Comparison of ENCODE assay signal across 19 cellular contexts in genomic region chr15:26298666-26299065, GRCh38.
DNase-seq lines count a peak whose midpoint lies in the region; ATAC-seq and TF ChIP-seq lines count a peak whose summit lies in the region.
"Had no signal": no experiment of that assay in that cellular context is flagged by ENCODE, and none has a peak within 500 bp of the region (broad histone marks: within the 10 kb centered on the region; RNA-seq: fewer than 3 reads in every experiment).

No MANE protein-coding gene starts in this region.

- no peak overlapping the region for H2BK5ac ChIP-seq in mesenchymal stem cell (ENCODE audit: low read depth, low read length, poor library complexity, severe bottlenecking)

- no peaks in the 10 kb centered on the region for H3K27me3 ChIP-seq in GM23338 (ENCODE audit: insufficient read depth)
- H3K27me3 ChIP-seq in mesenchymal stem cell (ENCODE audit: control insufficient read depth in 1 of 2, insufficient read depth in 1 of 2, low read length in 2 of 2), result peaks cover 0 to 6% of the 10 kb centered on the region in 2 experiments
- H3K27me3 ChIP-seq: BLaER1 treated with 17β-estradiol and CSF1 and Interleukin-3, amounts not matched to agents 10 nM and 100 nM had no signal

- no peak overlapping the region for H3K18ac ChIP-seq in mesenchymal stem cell (ENCODE audit: low read depth in 1 of 2, low read length in 2 of 2)

- no peak overlapping the region for H4K8ac ChIP-seq in mesenchymal stem cell (ENCODE audit: low read length)

- WGBS in mesenchymal stem cell, result 74% methylated on average over 7 of the region's 9 CpGs

- no peaks in the 10 kb centered on the region for H4K20me1 ChIP-seq in GM23338 (replicated peaks; ENCODE audit: insufficient read depth)
- H4K20me1 ChIP-seq: BLaER1 treated with 17β-estradiol and CSF1 and Interleukin-3, amounts not matched to agents 10 nM and 100 nM had no signal

- H3K23ac ChIP-seq in mesenchymal stem cell (ENCODE audit: low read length in 2 of 2), result no peak overlapping the region

- peak overlapping the region; percentile 35 for H3K9ac ChIP-seq in mesenchymal stem cell (ENCODE audit: low read length)
- H3K9ac ChIP-seq: BLaER1 treated with 17β-estradiol and CSF1 and Interleukin-3, amounts not matched to agents 10 nM and 100 nM had no signal

- H2BK12ac ChIP-seq in mesenchymal stem cell (ENCODE audit: low read length in 2 of 2), result no peak overlapping the region

- H3K4me1 ChIP-seq in GM23338 (ENCODE audit: insufficient read depth) (peaks cover 22% of the 10 kb centered on the region), mesenchymal stem cell (ENCODE audit: control insufficient read depth, insufficient read depth, low read depth, low read length) (no peaks in the 10 kb centered on the region)
- H3K4me1 ChIP-seq: A549; BLaER1 treated with 17β-estradiol and CSF1 and Interleukin-3, amounts not matched to agents 10 nM and 100 nM; HAP-1 had no signal

- H3K4me3 Mint-ChIP-seq in GM23338, result no peak overlapping the region
- no peak overlapping the region for H3K4me3 Mint-ChIP-seq in stimulated activated naive CD8-positive, alpha-beta T cell treated with anti-CD3 and anti-CD28 coated beads, Interleukin-15, amount 100 ng/mL, for 72 hours
- H3K4me3 Mint-ChIP-seq: B cell; CD8-positive, alpha-beta T cell had no signal

- H3K4me3 ChIP-seq in GM23338 (no peak overlapping the region), mesenchymal stem cell (ENCODE audit: insufficient read depth in 1 of 2, low read depth in 1 of 2, low read length in 2 of 2) (no peak overlapping the region)
- H3K4me3 ChIP-seq: A549; BLaER1 treated with 17β-estradiol and CSF1 and Interleukin-3, amounts not matched to agents 10 nM and 100 nM; HAP-1; K562 had no signal

- H3K27ac ChIP-seq in GM23338 (ENCODE audit: low read depth), result no peak overlapping the region
- no peak overlapping the region for H3K27ac ChIP-seq in mesenchymal stem cell (ENCODE audit: low read length, poor library complexity, severe bottlenecking)
- H3K27ac ChIP-seq: A549; BLaER1 treated with 17β-estradiol and CSF1 and Interleukin-3, amounts not matched to agents 10 nM and 100 nM; HL-60 had no signal

- H3K9me3 Mint-ChIP-seq in GM23338, result peaks cover 19% of the 10 kb centered on the region
- H3K9me3 Mint-ChIP-seq in stimulated activated naive CD8-positive, alpha-beta T cell treated with anti-CD3 and anti-CD28 coated beads, Interleukin-15, amount 100 ng/mL, for 72 hours, result no peaks in the 10 kb centered on the region
- H3K9me3 Mint-ChIP-seq: CD8-positive, alpha-beta T cell had no signal

- H3K27me3 Mint-ChIP-seq in GM23338 (ENCODE audit: insufficient read depth, low read depth, poor library complexity), result peaks cover 6% of the 10 kb centered on the region
- no peaks in the 10 kb centered on the region for H3K27me3 Mint-ChIP-seq in stimulated activated naive CD8-positive, alpha-beta T cell treated with anti-CD3 and anti-CD28 coated beads, Interleukin-15, amount 100 ng/mL, for 72 hours
- H3K27me3 Mint-ChIP-seq: B cell had no signal

- H3K4me1 Mint-ChIP-seq in GM23338, result peaks cover 26% of the 10 kb centered on the region
- no peaks in the 10 kb centered on the region for H3K4me1 Mint-ChIP-seq in stimulated activated naive CD8-positive, alpha-beta T cell treated with anti-CD3 and anti-CD28 coated beads, Interleukin-15, amount 100 ng/mL, for 72 hours
- H3K4me1 Mint-ChIP-seq: B cell had no signal

- TF ChIP-seq CTCF in GM23338 (conservative IDR thresholded peaks at IDR 0.05; ENCODE audit: low read depth in 2 of 2), result no peak

- peak overlapping the region; percentile 29; the same call in 1 of the 2 replicates for H2AFZ ChIP-seq in GM23338
- no peak overlapping the region for H2AFZ ChIP-seq in mesenchymal stem cell (ENCODE audit: low read depth, low read length)

- no peak overlapping the region for H3K14ac ChIP-seq in mesenchymal stem cell (ENCODE audit: low read length in 2 of 2)

- H3K4me2 ChIP-seq in GM23338, result no peak overlapping the region
- no peak overlapping the region for H3K4me2 ChIP-seq in mesenchymal stem cell (ENCODE audit: low read length, poor library complexity, severe bottlenecking)
- H3K4me2 ChIP-seq: A549; BLaER1 treated with 17β-estradiol and CSF1 and Interleukin-3, amounts not matched to agents 10 nM and 100 nM had no signal

- DNase-seq in Daoy (ENCODE audit: low read depth) (peak; percentile 81), GM23338 (ENCODE audit: low spot score) (no peak), RKO (ENCODE audit: low spot score) (peak; percentile 35), mesenchymal stem cell (no peak), NCI-H345 (lab: John Stamatoyannopoulos, UW) (no peak)
- no peak for DNase-seq in stimulated activated naive CD8-positive, alpha-beta T cell treated with anti-CD3 and anti-CD28 coated beads, Interleukin-15, amount 100 ng/mL, for 72 hours
- DNase-seq in stimulated activated CD4-positive, alpha-beta T cell treated with anti-CD3 and anti-CD28 coated beads, Interleukin-4, amount 100 ng/mL, for 24 hours, result no peak
- DNase-seq: Calu3; CD8-positive, alpha-beta T cell; DMS79 treated with DMSO at 0.1 percent for 48 hours; EL; IMR-90 had no signal

- H3K9me3 ChIP-seq in mesenchymal stem cell (ENCODE audit: control insufficient read depth, low read length), result peaks cover 3% of the 10 kb centered on the region
- H3K9me3 ChIP-seq: A549, HAP-1 had no signal

- no peak overlapping the region for H3K27ac Mint-ChIP-seq in GM23338
- no peak overlapping the region for H3K27ac Mint-ChIP-seq in stimulated activated naive CD8-positive, alpha-beta T cell treated with anti-CD3 and anti-CD28 coated beads, Interleukin-15, amount 100 ng/mL, for 72 hours
- H3K27ac Mint-ChIP-seq: B cell; CD8-positive, alpha-beta T cell had no signal

- no peak overlapping the region for H3K4ac ChIP-seq in mesenchymal stem cell (ENCODE audit: low read depth in 1 of 2, low read length in 2 of 2)

- H3K36me3 ChIP-seq in GM23338 (ENCODE audit: insufficient read depth) (no peaks in the 10 kb centered on the region), mesenchymal stem cell (ENCODE audit: control insufficient read depth in 1 of 2, insufficient read depth in 2 of 2, low read depth in 1 of 2, low read length in 2 of 2) (no peaks in the 10 kb centered on the region)
- H3K36me3 ChIP-seq: BLaER1 treated with 17β-estradiol and CSF1 and Interleukin-3, amounts not matched to agents 10 nM and 100 nM; HAP-1 had no signal

- no peak overlapping the region for H2BK15ac ChIP-seq in mesenchymal stem cell (ENCODE audit: low read depth, poor library complexity, severe bottlenecking)

- H2AK5ac ChIP-seq in mesenchymal stem cell (ENCODE audit: low read length, severe bottlenecking), result no peak overlapping the region

- H2BK120ac ChIP-seq in mesenchymal stem cell (ENCODE audit: low read depth, low read length), result no peak overlapping the region

- no peaks in the 10 kb centered on the region for H3K79me2 ChIP-seq in GM23338 (replicated peaks; ENCODE audit: insufficient read depth)

- H3K79me1 ChIP-seq in mesenchymal stem cell (replicated peaks; ENCODE audit: low read length, poor library complexity, severe bottlenecking), result no peaks in the 10 kb centered on the region

- ATAC-seq in GM23338 (no peak), GM18907 (IDR thresholded peaks at IDR 0.05; ENCODE audit: unreplicated experiment) (no peak)
- no peak for ATAC-seq in stimulated activated naive CD8-positive, alpha-beta T cell treated with anti-CD3 and anti-CD28 coated beads, Interleukin-15, amount 100 ng/mL, for 72 hours
- ATAC-seq: A549; CD8-positive, alpha-beta T cell; K562 had no signal

- 0 out of 2 replicates have a peak, but pooled peaks cover 5% of the 10 kb centered on the region for H3K9me2 ChIP-seq in GM23338 (ENCODE audit: insufficient read depth)

- no peaks in the 10 kb centered on the region for H3F3A ChIP-seq in GM23338 (replicated peaks; ENCODE audit: low read depth)

- no peak overlapping the region for H4K91ac ChIP-seq in mesenchymal stem cell (ENCODE audit: low read length)

- peaks cover 13% of the 10 kb centered on the region for H3K36me3 Mint-ChIP-seq in GM23338 (ENCODE audit: low read depth)
- H3K36me3 Mint-ChIP-seq: CD8-positive, alpha-beta T cell had no signal

Comparison
In these comparisons a context has a peak if more than half of its experiments do, and no peak if none do; other contexts are left out.
1. DNase-seq: peak in Daoy (single experiment) and RKO (single experiment); none in GM23338 (single experiment), mesenchymal stem cell (single experiment), stimulated activated naive CD8-positive, alpha-beta T cell treated with anti-CD3 and anti-CD28 coated beads, Interleukin-15, amount 100 ng/mL, for 72 hours (0 of 2), NCI-H345 (single experiment) and stimulated activated CD4-positive, alpha-beta T cell treated with anti-CD3 and anti-CD28 coated beads, Interleukin-4, amount 100 ng/mL, for 24 hours (single experiment).